ENCODE assay signal across 17 cellular contexts in the genomic region with DNA sequence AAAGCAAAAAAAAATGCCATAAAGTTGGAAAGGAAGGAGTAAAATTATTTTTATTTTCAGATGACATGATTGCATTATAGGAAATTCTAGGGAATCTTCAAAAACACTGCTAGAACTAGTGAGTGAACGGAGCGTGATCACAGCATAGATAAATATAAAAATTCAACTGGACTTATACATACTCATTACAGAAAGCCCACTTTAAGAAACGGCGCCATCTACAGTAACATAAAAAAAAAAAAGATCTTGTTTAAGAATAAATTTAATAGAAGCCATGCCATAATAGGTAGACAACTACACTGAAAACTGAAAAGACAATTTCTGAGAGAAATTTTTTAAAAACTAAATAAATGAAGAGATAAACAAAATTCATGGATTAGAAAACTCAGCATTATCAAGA.
DNase-seq lines count a peak whose midpoint lies in the region; ATAC-seq, FAIRE-seq and TF ChIP-seq lines count a peak whose summit lies in the region.
"Had no signal": no experiment of that assay in that cellular context is flagged by ENCODE, and none has a peak within 500 bp of the region (broad histone marks: within the 10 kb centered on the region; RNA-seq: fewer than 3 reads in every experiment).

No MANE protein-coding gene starts in this region.

- no peak overlapping the region for H2BK5ac ChIP-seq in H9 (ENCODE audit: insufficient read length, low read length)

- no peaks in the 10 kb centered on the region for H3K79me1 ChIP-seq in H9 (ENCODE audit: insufficient read depth, low read depth, low read length, poor library complexity, severe bottlenecking)

- no peak overlapping the region for H3T11ph ChIP-seq in H9 (ENCODE audit: low read length)

- no peak overlapping the region for H4K5ac ChIP-seq in H9 (ENCODE audit: insufficient read length, low read depth, low read length)

- no peak overlapping the region for H4K91ac ChIP-seq in H9 (ENCODE audit: insufficient read length, low read depth, low read length)

- no peak overlapping the region for H3K4me2 ChIP-seq in H9 (ENCODE audit: insufficient read depth, insufficient read length, low read length)
- H3K4me2 ChIP-seq in GM23248 (ENCODE audit: unreplicated experiment) = no peak overlapping the region

- H3K4me3 Mint-ChIP-seq in H9 = no peak overlapping the region
- H3K4me3 Mint-ChIP-seq: effector memory CD8-positive, alpha-beta T cell had no signal

- H3K18ac ChIP-seq in H9 (ENCODE audit: insufficient read length, low read depth, low read length) = no peak overlapping the region

- TF ChIP-seq CTCF in H9 (conservative IDR thresholded peaks at IDR 0.05) (peak; percentile 55; the same call in 2 of the 3 replicates), fibroblast of mammary gland (conservative IDR thresholded peaks at IDR 0.05; ENCODE audit: control insufficient read depth, insufficient read depth, low read depth, low read length) (no peak)

- no peak overlapping the region for H3K27ac ChIP-seq in H9 (ENCODE audit: insufficient read length, low read depth, low read length)
- no peak overlapping the region for H3K27ac ChIP-seq in GM23248
- H3K27ac ChIP-seq: body of pancreas, SJSA1, thyroid gland, WERI-Rb-1 had no signal

- no CpG with 5 or more reads among the region's 4 CpGs for WGBS in H9 (ENCODE audit: extremely low coverage, insufficient read length, low lambda C conversion rate)
- WGBS in GM23248 (ENCODE audit: low coverage in 1 of 2, low lambda C conversion rate in 2 of 2, missing lambda C conversion rate in 2 of 2), 2 experiments = 16 to 35% methylated on average over 4 of the region's 4 CpGs

- no peak overlapping the region for H2BK12ac ChIP-seq in H9 (ENCODE audit: insufficient read length, low read depth, low read length)

- H3K27me3 Mint-ChIP-seq in H9 (ENCODE audit: low read depth) = no peaks in the 10 kb centered on the region

- H3K56ac ChIP-seq in H9 (ENCODE audit: insufficient read length, low read depth, low read length) = no peak overlapping the region

- H2BK120ac ChIP-seq in H9 (ENCODE audit: low read depth, low read length, poor library complexity, severe bottlenecking) = no peak overlapping the region

- H2AFZ ChIP-seq in H9 (ENCODE audit: low read length) (no peak overlapping the region), GM23248 (no peak overlapping the region)

- no peaks in the 10 kb centered on the region for H4K20me1 ChIP-seq in H9 (ENCODE audit: control insufficient read depth, insufficient read depth, insufficient read length)
- H4K20me1 ChIP-seq in GM23248 (ENCODE audit: insufficient read depth) = no peaks in the 10 kb centered on the region

- H3K27ac Mint-ChIP-seq in H9 = no peak overlapping the region
- H3K27ac Mint-ChIP-seq: effector memory CD8-positive, alpha-beta T cell had no signal

- no peaks in the 10 kb centered on the region for H3K4me1 Mint-ChIP-seq in H9

- no peak overlapping the region for H3K4me3 ChIP-seq in fibroblast of mammary gland (ENCODE audit: control insufficient read depth, low read depth, low read length)
- no peak overlapping the region for H3K4me3 ChIP-seq in GM23248
- H3K4me3 ChIP-seq: body of pancreas, SJSA1, thyroid gland had no signal

- H3K36me3 ChIP-seq in GM23248 (ENCODE audit: low read depth) = no peaks in the 10 kb centered on the region
- H3K36me3 ChIP-seq: SJSA1, thyroid gland, WERI-Rb-1 had no signal

- H3K9me3 ChIP-seq in H9 (ENCODE audit: control insufficient read depth, low read depth, low read length) = no peaks in the 10 kb centered on the region
- no peaks in the 10 kb centered on the region for H3K9me3 ChIP-seq in GM23248 (ENCODE audit: low read depth)
- H3K9me3 ChIP-seq: body of pancreas, thyroid gland had no signal

- no peak overlapping the region for H3K23ac ChIP-seq in H9 (ENCODE audit: insufficient read length, low read depth, low read length)

- DNase-seq in H9 (no peak), NCI-H748 treated with DMSO at 0.1 percent for 48 hours (lab: John Stamatoyannopoulos, UW) (peak; percentile 57), fibroblast of mammary gland (ENCODE audit: low read depth) (peak; percentile 2), SHP77 (lab: John Stamatoyannopoulos, UW) (no peak), GM23248 (no peak), NCI-H510A treated with DMSO at 0.1 percent for 48 hours (lab: John Stamatoyannopoulos, UW) (no peak)
- DNase-seq: body of pancreas; DMS79 treated with DMSO at 0.1 percent for 48 hours; effector memory CD8-positive, alpha-beta T cell; islet precursor cell; NCI-H146; thyroid gland; WERI-Rb-1 had no signal

- in situ Hi-C loops in GM23248 (cut with MboI) = no loop called here

- no peaks in the 10 kb centered on the region for H3K9me3 Mint-ChIP-seq in H9
- H3K9me3 Mint-ChIP-seq: effector memory CD8-positive, alpha-beta T cell had no signal

- H3K36me3 Mint-ChIP-seq in H9 (ENCODE audit: insufficient read depth in 1 of 3, low read depth in 3 of 3) = no peaks in the 10 kb centered on the region

- no peaks in the 10 kb centered on the region for H3K4me1 ChIP-seq in H9 (ENCODE audit: insufficient read depth, low read length)
- no peaks in the 10 kb centered on the region for H3K4me1 ChIP-seq in GM23248 (ENCODE audit: insufficient read depth)
- H3K4me1 ChIP-seq: body of pancreas, SJSA1, thyroid gland had no signal

- no peaks in the 10 kb centered on the region for H3K27me3 ChIP-seq in H9 (ENCODE audit: insufficient read depth, low read length)
- no peaks in the 10 kb centered on the region for H3K27me3 ChIP-seq in GM23248 (replicated peaks; ENCODE audit: insufficient read depth)
- H3K27me3 ChIP-seq: body of pancreas, SJSA1, thyroid gland had no signal

- H3K14ac ChIP-seq in H9 (ENCODE audit: insufficient read depth, low read length) = no peak overlapping the region

- no peak overlapping the region for H2BK20ac ChIP-seq in H9 (ENCODE audit: low read depth, low read length, poor library complexity, severe bottlenecking)

- H2BK15ac ChIP-seq in H9 (ENCODE audit: low read depth, low read length) = no peak overlapping the region

- H3K9ac ChIP-seq in H9 (ENCODE audit: extremely low read depth, insufficient read length, low read length) = no peak overlapping the region
- no peak overlapping the region for H3K9ac ChIP-seq in GM23248

- H3K23me2 ChIP-seq in H9 (ENCODE audit: insufficient read length, low read depth, low read length, poor library complexity, severe bottlenecking) = no peaks in the 10 kb centered on the region

- FAIRE-seq in A204.1 (lab: Jason Lieb, UNC) = peak; percentile 92
- FAIRE-seq: HTR-8/SVneo had no signal

- H3K79me2 ChIP-seq in H9 (ENCODE audit: insufficient read depth, low read length) = no peaks in the 10 kb centered on the region
- H3K79me2 ChIP-seq in GM23248 (ENCODE audit: insufficient read depth) = no peaks in the 10 kb centered on the region

- no peak overlapping the region for H3K4ac ChIP-seq in H9 (ENCODE audit: low read depth, low read length)

- no peaks in the 10 kb centered on the region for H3F3A ChIP-seq in GM23248 (ENCODE audit: insufficient read depth)

- no peaks in the 10 kb centered on the region for H3K9me2 ChIP-seq in GM23248 (ENCODE audit: insufficient read depth)

- ATAC-seq in GM21526 (IDR thresholded peaks at IDR 0.05; ENCODE audit: low FRiP score, unreplicated experiment) = no peak
- ATAC-seq: body of pancreas; effector memory CD8-positive, alpha-beta T cell had no signal

- no peak overlapping the region for H4K8ac ChIP-seq in H9 (replicated peaks; ENCODE audit: insufficient read length, low read depth, low read length)

- H2AK5ac ChIP-seq in H9 (ENCODE audit: insufficient read length, low read length) = no peak overlapping the region

Comparison
In these comparisons a context has a peak if more than half of its experiments do, and no peak if none do; other contexts are left out.
1. DNase-seq: peak in NCI-H748 treated with DMSO at 0.1 percent for 48 hours (single experiment) and fibroblast of mammary gland (single experiment); none in H9 (single experiment), SHP77 (0 of 2), GM23248 (single experiment) and NCI-H510A treated with DMSO at 0.1 percent for 48 hours (single experiment).